In the genomic region with DNA sequence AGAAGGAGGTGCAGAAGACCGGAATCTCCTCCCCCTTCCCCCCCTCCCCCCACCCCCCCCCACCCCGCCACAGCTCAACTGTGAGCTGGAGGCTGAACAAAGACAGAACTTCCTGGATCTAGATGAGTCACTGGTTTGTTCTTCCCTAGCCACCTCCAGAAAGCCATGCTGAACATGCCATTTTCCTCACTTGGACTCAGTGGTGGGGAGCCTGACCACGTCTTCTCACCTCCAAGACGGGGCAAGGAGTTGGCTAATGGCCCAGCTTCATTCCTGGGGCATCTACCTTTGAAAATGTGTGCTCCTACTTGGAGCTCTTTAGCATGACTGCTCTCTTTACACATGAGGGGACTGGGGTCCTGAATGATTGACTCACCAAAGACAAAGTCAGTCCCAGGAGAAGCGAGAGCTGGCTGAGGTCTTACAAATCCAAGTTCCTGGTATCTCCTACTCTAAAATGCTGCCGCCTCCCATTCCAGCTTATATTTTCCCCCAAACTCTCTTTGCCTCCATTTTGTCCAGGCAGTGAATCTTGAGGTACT, we compare ENCODE assay signal across 8 cellular contexts. TPM values are rescaled to one million over a fixed set of nuclear protein-coding genes. Genes with fewer than 3 reads are reported as not detected.
DNase-seq lines count a peak whose midpoint lies in the region; ATAC-seq lines count a peak whose summit lies in the region.

No MANE protein-coding gene starts in this region.

- no peaks in the 10 kb centered on the region for H3K4me1 ChIP-seq in right cardiac atrium (ENCODE audit: control insufficient read depth, insufficient read depth, low read length)

- intact Hi-C loops in right cardiac atrium (cut with DNase I), result no loop called here

- peak overlapping the region; percentile 68 for H3K27ac ChIP-seq in right cardiac atrium (ENCODE audit: low read length)

- no peak overlapping the region for H3K4me3 ChIP-seq in right cardiac atrium (ENCODE audit: low read length)

- H3K9me3 ChIP-seq in right cardiac atrium (ENCODE audit: control insufficient read depth, low read length), result no peaks in the 10 kb centered on the region

- ATAC-seq in HG02610 (IDR thresholded peaks at IDR 0.05; ENCODE audit: unreplicated experiment) (peak; percentile 81), right cardiac atrium (peak; percentile 68 to 85), GM18517 (IDR thresholded peaks at IDR 0.05; ENCODE audit: unreplicated experiment) (no peak), HG03095 (IDR thresholded peaks at IDR 0.05; ENCODE audit: unreplicated experiment) (no peak), HG02970 (IDR thresholded peaks at IDR 0.05; ENCODE audit: low FRiP score, unreplicated experiment) (no peak)

- H3K27me3 ChIP-seq in right cardiac atrium (ENCODE audit: control insufficient read depth, insufficient read depth), result no peaks in the 10 kb centered on the region

- DNase-seq in A172 (ENCODE audit: low spot score) (peak; percentile 82), SIG-M5 treated with dmso at 0.1 percent for 504 hours (lab: John Stamatoyannopoulos, UW; ENCODE audit: unreplicated experiment) (peak; percentile 91), right cardiac atrium (peak in 1 of 3 donors; percentile 25), mesenteric fat pad (ENCODE audit: low spot score) (no peak)

- 58% methylated on average over 5 of the region's 6 CpGs for WGBS in right cardiac atrium

RNA-seq across cellular contexts. Expression of a gene that starts 22.6 kb away (rescaled TPM):
- 6.5 and 7.0 TPM in 2 replicates for total RNA-seq in A172 (2014; rRNA removed; shearing (Covaris generic))
- total RNA-seq in right cardiac atrium, result 1 to 10 TPM; 3.1 to 6.2 (median 3.7) TPM
- polyA plus RNA-seq in right cardiac atrium, result 1.3 TPM
- 22.3 TPM for total RNA-seq in mesenteric fat pad

Comparison
In these comparisons a context has a peak if more than half of its experiments do, and no peak if none do; other contexts are left out.
1. ATAC-seq: peak in HG02610 (single experiment) and right cardiac atrium (2 of 2); none in GM18517 (single experiment), HG03095 (single experiment) and HG02970 (single experiment).